Comparison of ENCODE assay signal across 1 cellular context in the genomic region with DNA sequence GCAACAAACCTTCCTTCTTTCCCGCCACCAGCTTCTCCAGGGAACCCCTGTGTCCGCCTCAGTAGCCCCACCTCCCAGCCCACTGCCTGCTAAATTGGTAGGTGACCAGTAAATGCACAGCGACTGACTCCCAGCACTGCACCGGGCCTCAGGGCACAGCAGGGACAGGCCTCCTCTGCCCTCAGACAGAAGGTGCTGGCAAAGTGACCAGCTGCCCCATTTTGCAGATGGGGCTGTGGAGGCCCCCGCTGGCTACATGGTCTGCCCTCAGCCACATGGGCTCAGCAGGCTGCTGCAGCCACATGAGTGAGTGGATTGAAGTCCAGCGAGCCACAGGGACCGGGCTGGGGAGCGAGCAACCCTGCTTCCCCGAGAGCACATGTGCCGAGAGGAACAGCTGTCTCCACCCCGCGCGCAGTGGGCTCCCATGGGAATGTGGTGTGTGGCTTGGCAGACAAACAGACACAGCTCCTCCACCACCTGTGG.
TF ChIP-seq lines count a peak whose summit lies in the region.

No MANE protein-coding gene starts in this region.

TF ChIP-seq in HepG2, 621 proteins besides CTCF, POLR2A, EP300 and RAD21 (continued from another document and continues in another):
- TF ChIP-seq ZBTB8A (CRISPR knock-in tag; IDR thresholded peaks at IDR 0.05; ENCODE audit: borderline replicate concordance, low read depth) = no peak
- 0 out of 2 replicates have a peak, but pooled peaks have one; percentile 8 for TF ChIP-seq PATZ1 (CRISPR knock-in tag; IDR thresholded peaks at IDR 0.05)
- no peak for TF ChIP-seq ZNF468 (CRISPR knock-in tag; IDR thresholded peaks at IDR 0.05)
- no peak for TF ChIP-seq ZBTB46 (CRISPR knock-in tag; IDR thresholded peaks at IDR 0.05; ENCODE audit: borderline replicate concordance)
- 0 out of 2 replicates have a peak, but pooled peaks have one; percentile 21 for TF ChIP-seq ZC3H13 (CRISPR knock-in tag; IDR thresholded peaks at IDR 0.05)
- TF ChIP-seq GZF1 (CRISPR knock-in tag; IDR thresholded peaks at IDR 0.05) = no peak
- TF ChIP-seq ZNF446 (CRISPR knock-in tag; IDR thresholded peaks at IDR 0.05) = no peak
- TF ChIP-seq SP2 (CRISPR knock-in tag; IDR thresholded peaks at IDR 0.05) = no peak
- no peak for TF ChIP-seq GPN1 (CRISPR knock-in tag; IDR thresholded peaks at IDR 0.05; ENCODE audit: borderline replicate concordance)
- TF ChIP-seq ZNF850 (CRISPR knock-in tag; conservative IDR thresholded peaks at IDR 0.05) = no peak
- peak; percentile 47; the same call in 1 of the 2 replicates for TF ChIP-seq ZNF607 (CRISPR knock-in tag; IDR thresholded peaks at IDR 0.05; ENCODE audit: borderline replicate concordance)
- no peak for TF ChIP-seq EED (CRISPR knock-in tag; IDR thresholded peaks at IDR 0.05)
- TF ChIP-seq, protein P1, sequence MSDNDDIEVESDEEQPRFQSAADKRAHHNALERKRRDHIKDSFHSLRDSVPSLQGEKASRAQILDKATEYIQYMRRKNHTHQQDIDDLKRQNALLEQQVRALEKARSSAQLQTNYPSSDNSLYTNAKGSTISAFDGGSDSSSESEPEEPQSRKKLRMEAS (IDR thresholded peaks at IDR 0.05) = peak; percentile 73
- TF ChIP-seq MTERF4 (CRISPR knock-in tag; IDR thresholded peaks at IDR 0.05) = no peak
- no peak for TF ChIP-seq NFIC (IDR thresholded peaks at IDR 0.05; ENCODE audit: low read length)
- no peak for TF ChIP-seq BCL6 (CRISPR knock-in tag; IDR thresholded peaks at IDR 0.05)
- TF ChIP-seq HDAC2 (CRISPR knock-in tag; IDR thresholded peaks at IDR 0.05) = no peak
- TF ChIP-seq ZNF33A (CRISPR knock-in tag; IDR thresholded peaks at IDR 0.05; ENCODE audit: borderline replicate concordance) = no peak
- TF ChIP-seq RXRA (CRISPR knock-in tag; IDR thresholded peaks at IDR 0.05) = no peak
- peak; percentile 88 for TF ChIP-seq KDM1A (CRISPR knock-in tag; IDR thresholded peaks at IDR 0.05)
- TF ChIP-seq ZNF883 (CRISPR knock-in tag; IDR thresholded peaks at IDR 0.05; ENCODE audit: not compliant biosample characterization) = no peak
- TF ChIP-seq ATAD3A (CRISPR knock-in tag; IDR thresholded peaks at IDR 0.05) = no peak
- no peak for TF ChIP-seq ZNF460 (CRISPR knock-in tag; IDR thresholded peaks at IDR 0.05; ENCODE audit: borderline replicate concordance)
- TF ChIP-seq AHR (CRISPR knock-in tag; IDR thresholded peaks at IDR 0.05) = no peak; the same call in 1 of the 2 replicates
- TF ChIP-seq RXRB (CRISPR knock-in tag; IDR thresholded peaks at IDR 0.05; ENCODE audit: borderline replicate concordance) = no peak
- no peak for TF ChIP-seq KMT2B (CRISPR knock-in tag; IDR thresholded peaks at IDR 0.05)
- TF ChIP-seq NCOA1 (CRISPR knock-in tag; IDR thresholded peaks at IDR 0.05) = no peak
- TF ChIP-seq ZNF816 (CRISPR knock-in tag; IDR thresholded peaks at IDR 0.05; ENCODE audit: borderline replicate concordance) = no peak
- no peak for TF ChIP-seq SUZ12 (IDR thresholded peaks at IDR 0.05; ENCODE audit: low read depth, low read length)
- TF ChIP-seq NFE2 (CRISPR knock-in tag; IDR thresholded peaks at IDR 0.05) = no peak
- no peak for TF ChIP-seq ZNF17 (CRISPR knock-in tag; IDR thresholded peaks at IDR 0.05)
- TF ChIP-seq RFXANK (CRISPR knock-in tag; IDR thresholded peaks at IDR 0.05) = no peak
- TF ChIP-seq ZNF768 (CRISPR knock-in tag; IDR thresholded peaks at IDR 0.05) = peak; percentile 11; the same call in 1 of the 2 replicates
- no peak for TF ChIP-seq ZNF788 (CRISPR knock-in tag; IDR thresholded peaks at IDR 0.05; ENCODE audit: borderline replicate concordance)
- no peak for TF ChIP-seq TEAD2 (CRISPR knock-in tag; IDR thresholded peaks at IDR 0.05)
- TF ChIP-seq, protein P2, sequence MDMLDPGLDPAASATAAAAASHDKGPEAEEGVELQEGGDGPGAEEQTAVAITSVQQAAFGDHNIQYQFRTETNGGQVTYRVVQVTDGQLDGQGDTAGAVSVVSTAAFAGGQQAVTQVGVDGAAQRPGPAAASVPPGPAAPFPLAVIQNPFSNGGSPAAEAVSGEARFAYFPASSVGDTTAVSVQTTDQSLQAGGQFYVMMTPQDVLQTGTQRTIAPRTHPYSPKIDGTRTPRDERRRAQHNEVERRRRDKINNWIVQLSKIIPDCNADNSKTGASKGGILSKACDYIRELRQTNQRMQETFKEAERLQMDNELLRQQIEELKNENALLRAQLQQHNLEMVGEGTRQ (IDR thresholded peaks at IDR 0.05; ENCODE audit: low read depth, low read length) = no peak
- TF ChIP-seq, protein P2 (CRISPR knock-in tag; IDR thresholded peaks at IDR 0.05; ENCODE audit: borderline replicate concordance) = no peak
- TF ChIP-seq ZNF614 (CRISPR knock-in tag; IDR thresholded peaks at IDR 0.05; ENCODE audit: borderline replicate concordance) = no peak
- no peak for TF ChIP-seq FOXP1 (IDR thresholded peaks at IDR 0.05)
- TF ChIP-seq FOXP1 (CRISPR knock-in tag; IDR thresholded peaks at IDR 0.05) = no peak
- no peak for TF ChIP-seq ZNF274 (CRISPR knock-in tag; IDR thresholded peaks at IDR 0.05)
- no peak for TF ChIP-seq PAX8 (CRISPR knock-in tag; IDR thresholded peaks at IDR 0.05; ENCODE audit: borderline replicate concordance)
- no peak for TF ChIP-seq CSRNP2 (CRISPR knock-in tag; conservative IDR thresholded peaks at IDR 0.05; ENCODE audit: low read depth)
- no peak for TF ChIP-seq ZUFSP (CRISPR knock-in tag; IDR thresholded peaks at IDR 0.05; ENCODE audit: borderline replicate concordance)
- TF ChIP-seq SALL1 (CRISPR knock-in tag; IDR thresholded peaks at IDR 0.05) = peak; percentile 16; the same call in 1 of the 2 replicates
- TF ChIP-seq TFAP4 (IDR thresholded peaks at IDR 0.05; ENCODE audit: borderline replicate concordance, low read depth) = no peak
- TF ChIP-seq, protein P3, sequence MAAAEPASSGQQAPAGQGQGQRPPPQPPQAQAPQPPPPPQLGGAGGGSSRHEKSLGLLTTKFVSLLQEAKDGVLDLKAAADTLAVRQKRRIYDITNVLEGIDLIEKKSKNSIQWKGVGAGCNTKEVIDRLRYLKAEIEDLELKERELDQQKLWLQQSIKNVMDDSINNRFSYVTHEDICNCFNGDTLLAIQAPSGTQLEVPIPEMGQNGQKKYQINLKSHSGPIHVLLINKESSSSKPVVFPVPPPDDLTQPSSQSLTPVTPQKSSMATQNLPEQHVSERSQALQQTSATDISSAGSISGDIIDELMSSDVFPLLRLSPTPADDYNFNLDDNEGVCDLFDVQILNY (CRISPR knock-in tag; conservative IDR thresholded peaks at IDR 0.05) = 0 out of 2 replicates have a peak, but pooled peaks have one; percentile 22
- no peak for TF ChIP-seq RARA (CRISPR knock-in tag; IDR thresholded peaks at IDR 0.05)
- no peak for TF ChIP-seq KDM4B (CRISPR knock-in tag; IDR thresholded peaks at IDR 0.05)
- TF ChIP-seq ZEB1 (IDR thresholded peaks at IDR 0.05; ENCODE audit: insufficient replicate concordance, low read depth) = no peak
- no peak for TF ChIP-seq MXI1 (IDR thresholded peaks at IDR 0.05; ENCODE audit: borderline replicate concordance, low read depth, low read length)
- no peak for TF ChIP-seq SSRP1 (CRISPR knock-in tag; IDR thresholded peaks at IDR 0.05)
- no peak for TF ChIP-seq PCBP2 (optimal IDR thresholded peaks at IDR 0.05; ENCODE audit: low read depth, low read length, poor library complexity, severe bottlenecking)
- no peak for TF ChIP-seq CREM (IDR thresholded peaks at IDR 0.05)
- TF ChIP-seq CREM (CRISPR knock-in tag; IDR thresholded peaks at IDR 0.05) = no peak
- TF ChIP-seq SAP130 (CRISPR knock-in tag; IDR thresholded peaks at IDR 0.05; ENCODE audit: low read depth) = 0 out of 2 replicates have a peak, but pooled peaks have one; percentile 15
- no peak for TF ChIP-seq TRAFD1 (CRISPR knock-in tag; IDR thresholded peaks at IDR 0.05; ENCODE audit: borderline replicate concordance)
- TF ChIP-seq ZMYM4 (CRISPR knock-in tag; IDR thresholded peaks at IDR 0.05) = 0 out of 2 replicates have a peak, but pooled peaks have one; percentile 4
- no peak for TF ChIP-seq CBX5 (CRISPR knock-in tag; IDR thresholded peaks at IDR 0.05; ENCODE audit: borderline replicate concordance)
- no peak for TF ChIP-seq MIXL1 (CRISPR knock-in tag; IDR thresholded peaks at IDR 0.05)
- TF ChIP-seq HOXA5 (CRISPR knock-in tag; IDR thresholded peaks at IDR 0.05) = no peak
- no peak for TF ChIP-seq ZNF331 (CRISPR knock-in tag; IDR thresholded peaks at IDR 0.05)
- no peak for TF ChIP-seq ZKSCAN1 (IDR thresholded peaks at IDR 0.05; ENCODE audit: low read length)
